Comparison of ENCODE assay signal across 13 cellular contexts in genomic region chr21:38333290-38334272, GRCh38.
A peak's percentile ranks its signal among the peaks of the same experiment; 100 is the strongest.
DNase-seq lines count a peak whose midpoint lies in the region; ATAC-seq and TF ChIP-seq lines count a peak whose summit lies in the region.
"Had no signal": no experiment of that assay in that cellular context is flagged by ENCODE, and none has a peak within 500 bp of the region (broad histone marks: within the 10 kb centered on the region; RNA-seq: fewer than 3 reads in every experiment).

No MANE protein-coding gene starts in this region.

- no peak overlapping the region for H3K9ac ChIP-seq in MM.1S (ENCODE audit: low read length)
- H3K9ac ChIP-seq in endodermal cell (ENCODE audit: extremely low read depth, low read length, poor library complexity, severe bottlenecking), result no peak overlapping the region

- TF ChIP-seq CTCF in MM.1S (IDR thresholded peaks at IDR 0.05; ENCODE audit: low read length), result peak; percentile 33
- TF ChIP-seq CTCF in endodermal cell (conservative IDR thresholded peaks at IDR 0.05), result peak; percentile 77

- no peaks in the 10 kb centered on the region for H3K36me3 Mint-ChIP-seq in endodermal cell (ENCODE audit: low read depth)
- H3K36me3 Mint-ChIP-seq: memory B cell had no signal

- H3K4me1 Mint-ChIP-seq in endodermal cell, result no peaks in the 10 kb centered on the region
- H3K4me1 Mint-ChIP-seq: memory B cell had no signal

- no peaks in the 10 kb centered on the region for H3K9me2 ChIP-seq in MM.1S (replicated peaks; ENCODE audit: insufficient read depth, low read length)

- no peaks in the 10 kb centered on the region for H3K27me3 Mint-ChIP-seq in endodermal cell (ENCODE audit: insufficient read depth)

- peak; percentile 21 for DNase-seq in EL
- DNase-seq in MM.1S, result no peak
- DNase-seq in endodermal cell, result peak; percentile 57
- DNase-seq in lung microvascular endothelial cell (ENCODE audit: low read depth in 2 of 2), result peak; percentile 17 to 45
- DNase-seq in MV-4-11 (lab: John Stamatoyannopoulos, UW), result no peak
- DNase-seq in NCI-H1436 (lab: John Stamatoyannopoulos, UW), result no peak
- no peak for DNase-seq in GM19240 (ENCODE audit: insufficient read length, low spot score)
- DNase-seq: activated CD4-positive, CD25-positive, alpha-beta regulatory T cell treated with anti-CD3 and anti-CD28 coated beads, Interleukin-2, amount 50 U/mL, for 72 hours; activated naive CD4-positive, alpha-beta T cell; GOT3; NCI-H1694 had no signal

- H3K4me3 ChIP-seq in MM.1S (ENCODE audit: low read length) (no peak overlapping the region), endodermal cell (ENCODE audit: low read length) (no peak overlapping the region)

- H3F3A ChIP-seq in MM.1S (ENCODE audit: insufficient read depth, low read length), result no peaks in the 10 kb centered on the region

- 84 to 100% methylated on average over 2 to 7 of the region's 8 CpGs for WGBS in endodermal cell (ENCODE audit: insufficient coverage in 1 of 2, insufficient read length in 1 of 2), 2 experiments

- H3K36me3 ChIP-seq in MM.1S (replicated peaks; ENCODE audit: insufficient read depth, low read length) (no peaks in the 10 kb centered on the region), endodermal cell (ENCODE audit: control insufficient read depth, insufficient read depth, low read length) (no peaks in the 10 kb centered on the region)

- H3K9me3 ChIP-seq in MM.1S (replicated peaks; ENCODE audit: insufficient read depth, low read length), result no peaks in the 10 kb centered on the region
- H3K9me3 ChIP-seq in endodermal cell (ENCODE audit: control insufficient read depth, low read length), result no peaks in the 10 kb centered on the region

- no peak for ATAC-seq in GM21737 (IDR thresholded peaks at IDR 0.05; ENCODE audit: unreplicated experiment)

- H4K20me1 ChIP-seq in MM.1S (ENCODE audit: insufficient read depth, low read length), result no peaks in the 10 kb centered on the region

- H3K79me2 ChIP-seq in MM.1S (ENCODE audit: low read length), result no peaks in the 10 kb centered on the region

- H3K27me3 ChIP-seq in MM.1S (replicated peaks; ENCODE audit: insufficient read depth, low read length) (no peaks in the 10 kb centered on the region), endodermal cell (ENCODE audit: control insufficient read depth, insufficient read depth, low read length, poor library complexity, severe bottlenecking) (no peaks in the 10 kb centered on the region)

- no peak overlapping the region for H3K4me3 Mint-ChIP-seq in endodermal cell
- H3K4me3 Mint-ChIP-seq: memory B cell had no signal

- H3K9me3 Mint-ChIP-seq in endodermal cell, result no peaks in the 10 kb centered on the region
- H3K9me3 Mint-ChIP-seq: memory B cell had no signal

- H3K4me2 ChIP-seq in MM.1S (ENCODE audit: low read depth, low read length), result no peak overlapping the region

- no peak overlapping the region for H3K27ac Mint-ChIP-seq in endodermal cell
- H3K27ac Mint-ChIP-seq: memory B cell had no signal

- no peaks in the 10 kb centered on the region for H3K4me1 ChIP-seq in MM.1S (ENCODE audit: low read length)
- no peaks in the 10 kb centered on the region for H3K4me1 ChIP-seq in endodermal cell (ENCODE audit: control insufficient read depth, insufficient read depth, low read length)

- H3K27ac ChIP-seq in MM.1S (ENCODE audit: low read length) (no peak overlapping the region), endodermal cell (ENCODE audit: low read depth, low read length) (no peak overlapping the region)

- H2AFZ ChIP-seq in MM.1S (ENCODE audit: low read length), result no peak overlapping the region

Comparison
In these comparisons a context has a peak if more than half of its experiments do, and no peak if none do; other contexts are left out.
1. DNase-seq: peak in EL (single experiment), endodermal cell (single experiment) and lung microvascular endothelial cell (2 of 2); none in MM.1S (single experiment), MV-4-11 (single experiment), NCI-H1436 (single experiment) and GM19240 (single experiment).